Comparison of ENCODE assay signal across 23 cellular contexts in the genomic region with DNA sequence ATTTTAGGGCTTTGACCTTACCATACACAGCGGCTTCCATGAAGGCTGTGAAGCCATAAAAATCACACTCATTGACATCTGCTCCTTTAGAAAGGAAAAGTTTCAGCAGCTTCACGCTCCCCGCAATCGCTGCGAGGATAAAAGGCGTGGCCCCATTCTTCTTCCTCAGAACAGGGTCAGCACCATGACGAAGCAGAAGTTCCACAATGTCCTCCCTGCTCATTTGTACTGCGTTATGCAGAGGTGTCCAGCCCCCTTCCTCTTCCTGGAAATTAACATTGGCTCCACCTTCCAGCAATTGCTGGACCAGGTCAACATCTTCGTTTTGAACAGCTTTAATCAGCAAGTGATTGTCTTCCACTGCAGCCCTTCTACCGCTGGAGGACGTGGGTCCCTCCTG.
"Had no signal": no experiment of that assay in that cellular context is flagged by ENCODE, and none has a peak within 500 bp of the region (broad histone marks: within the 10 kb centered on the region; RNA-seq: fewer than 3 reads in every experiment).

No MANE protein-coding gene starts in this region.

- DNase-seq: activated CD4-positive, alpha-beta T cell treated with anti-CD3 and anti-CD28 coated beads, Interleukin-2, amount 50 U/mL, for 1 hour; activated CD4-positive, CD25-positive, alpha-beta regulatory T cell treated with anti-CD3 and anti-CD28 coated beads, Interleukin-2, amount 50 U/mL, for 72 hours; activated CD8-positive, alpha-beta memory T cell treated with anti-CD3 and anti-CD28 coated beads, Interleukin-2, amount 50 U/mL, for 4 hours; activated effector memory CD4-positive, alpha-beta T cell treated with Interleukin-2 at 50 U/mL for 16 hours; activated naive CD4-positive, alpha-beta T cell treated with anti-CD3 and anti-CD28 coated beads, Interleukin-2, amount 50 U/mL, for 16 hours; activated T-cell treated with anti-CD3 and anti-CD28 coated beads, Interleukin-2, amount 50 U/mL, for 4 hours; dorsolateral prefrontal cortex; gastrocnemius medialis; head of caudate nucleus; kidney; stimulated activated CD4-positive, alpha-beta T cell treated with anti-CD3 and anti-CD28 coated beads, Interleukin-2, amount 100 ng/mL, for 24 hours; stimulated activated naive CD8-positive, alpha-beta T cell treated with anti-CD3 and anti-CD28 coated beads, Interleukin-15, Interleukin-2, amounts not matched to agents 100 U/mL and 50 U/mL, for 24 hours; T-helper 1 cell; T1000; trophoblast cell had no signal

- FAIRE-seq: bronchial epithelial cell, kidney had no signal

- H3K4me3 Mint-ChIP-seq: activated T-cell treated with anti-CD3 and anti-CD28 coated beads, Interleukin-2, amount 50 U/mL, for 4 hours had no signal

- H3K27me3 ChIP-seq: adrenal gland, dorsolateral prefrontal cortex, gastrocnemius medialis, right atrium auricular region, suprapubic skin had no signal

- H3K9me3 ChIP-seq: adrenal gland, gastrocnemius medialis, prostate gland, right atrium auricular region, suprapubic skin had no signal

- H3K36me3 ChIP-seq: gastrocnemius medialis, prostate gland had no signal

- H3K27ac ChIP-seq: adrenal gland, dorsolateral prefrontal cortex, gastrocnemius medialis, prostate gland, right atrium auricular region, suprapubic skin, VCaP had no signal

- H3K4me1 ChIP-seq: gastrocnemius medialis, prostate gland had no signal

- ATAC-seq: activated T-cell treated with anti-CD3 and anti-CD28 coated beads, Interleukin-2, amount 50 U/mL, for 4 hours; gastrocnemius medialis; left lobe of liver; stimulated activated naive CD8-positive, alpha-beta T cell treated with anti-CD3 and anti-CD28 coated beads, Interleukin-15, Interleukin-2, amounts not matched to agents 100 U/mL and 50 U/mL, for 24 hours had no signal

- H3K4me3 ChIP-seq: adrenal gland, dorsolateral prefrontal cortex, gastrocnemius medialis, lung, prostate gland, right atrium auricular region, suprapubic skin had no signal

- H3K9me3 Mint-ChIP-seq: activated T-cell treated with anti-CD3 and anti-CD28 coated beads, Interleukin-2, amount 50 U/mL, for 4 hours had no signal
